28 cellular contexts compared by ENCODE assay signal in genomic region chr18:57128229-57128911, GRCh38. TPM values are rescaled to one million over a fixed set of nuclear protein-coding genes. Genes with fewer than 3 reads are reported as not detected.
"Had no signal": no experiment of that assay in that cellular context is flagged by ENCODE, and none has a peak within 500 bp of the region (broad histone marks: within the 10 kb centered on the region; RNA-seq: fewer than 3 reads in every experiment).

No MANE protein-coding gene starts in this region.

- H3K27ac ChIP-seq: heart left ventricle, lower lobe of right lung, pancreas, prostate gland, spleen, tibial nerve had no signal

- FAIRE-seq: astrocyte, pancreas had no signal

- ATAC-seq: esophagus mucosa; heart left ventricle; lower lobe of right lung; naive thymus-derived CD8-positive, alpha-beta T cell; pancreas had no signal

- H3K9me3 ChIP-seq: heart left ventricle, lower lobe of right lung, pancreas, prostate gland, spleen, tibial nerve had no signal

- H3K4me3 ChIP-seq: heart left ventricle, lower lobe of right lung, pancreas, prostate gland, spleen, tibial nerve had no signal

- H3K4me1 ChIP-seq: heart left ventricle, lower lobe of right lung, pancreas, prostate gland, spleen, tibial nerve had no signal

- H3K27me3 ChIP-seq: pancreas, tibial nerve had no signal

- H3K36me3 ChIP-seq: heart left ventricle, lower lobe of right lung, pancreas, prostate gland, spleen, tibial nerve had no signal

- DNase-seq: activated CD4-positive, alpha-beta memory T cell treated with anti-CD3 and anti-CD28 coated beads, Interleukin-2, amount 10 ng/mL, durations not matched to agents 7 days and 5 days; activated CD4-positive, alpha-beta T cell treated with anti-CD3 and anti-CD28 coated beads, Interleukin-2, amount 10 ng/mL, durations not matched to agents 7 days and 5 days; activated CD4-positive, CD25-positive, alpha-beta regulatory T cell treated with anti-CD3 and anti-CD28 coated beads, Interleukin-2, amount 50 U/mL, for 72 hours; activated CD8-positive, alpha-beta memory T cell treated with anti-CD3 and anti-CD28 coated beads, Interleukin-2, amount 50 U/mL, for 48 hours; activated gamma-delta T cell treated with Interleukin-2 at 50 U/mL for 16 hours; activated naive CD4-positive, alpha-beta T cell treated with anti-CD3 and anti-CD28 coated beads, Interleukin-2, amount 50 U/mL, for 16 hours; activated T-cell treated with anti-CD3 and anti-CD28 coated beads, Interleukin-2, amount 50 U/mL, for 24 hours; amniotic stem cell; caudate nucleus; endodermal cell; foreskin fibroblast; heart left ventricle; lower lobe of right lung; mesenchymal stem cell; naive thymus-derived CD8-positive, alpha-beta T cell; nucleus accumbens; pancreas; spleen; stimulated activated naive CD4-positive, alpha-beta T cell; T-helper 2 cell had no signal

RNA-seq across cellular contexts. Expression of gene BOD1L2, which starts 18.5 kb away (rescaled TPM):
- total RNA-seq: activated CD4-positive, alpha-beta memory T cell treated with anti-CD3 and anti-CD28 coated beads, Interleukin-2, amount 10 ng/mL, durations not matched to agents 7 days and 5 days; activated CD4-positive, alpha-beta T cell treated with anti-CD3 and anti-CD28 coated beads, Interleukin-2, amount 10 ng/mL, durations not matched to agents 7 days and 5 days; astrocyte; esophagus mucosa; heart left ventricle; kidney epithelial cell; lower lobe of right lung; naive thymus-derived CD8-positive, alpha-beta T cell; neural crest cell; pancreas; spleen; temporal lobe; tibial nerve; ureter had no signal
- polyA plus RNA-seq: heart left ventricle; naive thymus-derived CD8-positive, alpha-beta T cell; pancreas; spleen had no signal
